Comparison of ENCODE assay signal across 8 cellular contexts in the genomic region with DNA sequence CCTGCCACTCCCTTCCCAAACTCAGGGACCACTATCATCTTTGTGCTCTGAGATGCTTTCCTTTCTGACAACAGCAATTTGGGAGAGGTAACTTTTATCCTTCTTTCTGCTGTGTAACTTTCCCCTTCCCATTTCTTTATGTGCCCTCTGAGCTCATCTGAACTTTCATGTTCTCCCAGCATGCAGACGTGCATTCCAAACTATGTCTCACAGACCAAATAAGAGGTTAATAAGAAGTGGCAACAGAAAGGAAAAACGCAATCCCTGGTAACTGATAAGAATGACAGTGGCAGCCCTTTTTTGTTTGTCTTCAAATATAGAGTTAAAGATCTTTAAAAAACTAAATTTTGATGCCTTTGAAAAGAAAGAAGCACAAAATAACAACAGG.
DNase-seq lines count a peak whose midpoint lies in the region; ATAC-seq and TF ChIP-seq lines count a peak whose summit lies in the region.

No MANE protein-coding gene starts in this region.

- H3K27ac Mint-ChIP-seq in naive thymus-derived CD8-positive, alpha-beta T cell = peak overlapping the region in 9 of 10 donors; percentile 87 to 98 (median 93)

- H3K27me3 Mint-ChIP-seq in naive thymus-derived CD8-positive, alpha-beta T cell = no peaks in the 10 kb centered on the region

- H3K27me3 ChIP-seq in BLaER1 = no peaks in the 10 kb centered on the region
- H3K27me3 ChIP-seq in KMS-11 (ENCODE audit: insufficient read depth, low read depth) = no peaks in the 10 kb centered on the region
- no peaks in the 10 kb centered on the region for H3K27me3 ChIP-seq in HAP-1 (ENCODE audit: low read depth)

- no peak for DNase-seq in naive thymus-derived CD8-positive, alpha-beta T cell
- DNase-seq in HAP-1 (ENCODE audit: low spot score in 2 of 2) (no peak), GM10266 (ENCODE audit: extremely low spot score) (no peak)

- no peak overlapping the region for H2AFZ ChIP-seq in KMS-11 (ENCODE audit: low read depth)

- in situ Hi-C loops in HAP-1 (cut with MboI; ENCODE audit: low sequenced_read_pairs) = no loop called here

- no peak overlapping the region for H3K27ac ChIP-seq in BLaER1
- H3K27ac ChIP-seq in KMS-11 = peak overlapping the region; percentile 73
- H3K27ac ChIP-seq in cingulate gyrus (ENCODE audit: low read depth, low read length) = peak overlapping the region; percentile 92

- ATAC-seq in naive thymus-derived CD8-positive, alpha-beta T cell = no peak
- ATAC-seq in GM18511 (IDR thresholded peaks at IDR 0.05; ENCODE audit: unreplicated experiment) (no peak), GM18519 (IDR thresholded peaks at IDR 0.05; ENCODE audit: low FRiP score, unreplicated experiment) (no peak)

- H3K79me2 ChIP-seq in KMS-11 (ENCODE audit: insufficient read depth, low read depth) = peaks cover 24% of the 10 kb centered on the region; the same call in 1 of the 2 replicates

- H3K4me3 Mint-ChIP-seq in naive thymus-derived CD8-positive, alpha-beta T cell = peak overlapping the region; percentile 29 to 78 (median 72)

- no peak for TF ChIP-seq CTCF in KMS-11 (conservative IDR thresholded peaks at IDR 0.05; ENCODE audit: low read depth, low read length)
- TF ChIP-seq CTCF in GM10266 (IDR thresholded peaks at IDR 0.05; ENCODE audit: control insufficient read depth, insufficient read depth, low read depth, missing control alignments) = no peak

- H3K4me1 ChIP-seq in BLaER1 (peaks cover 68% of the 10 kb centered on the region), KMS-11 (ENCODE audit: low read depth, poor library complexity, severe bottlenecking) (peaks cover 87% of the 10 kb centered on the region), HAP-1 (peaks cover 65% of the 10 kb centered on the region)

- POLR2A ChIA-PET in naive thymus-derived CD8-positive, alpha-beta T cell (lab: Charles Lee) = interaction anchor here (0.6 to 4.3 kb wide), 3 partner anchors 10 to 218 kb away, joined by 3 to 24 read pairs (median 7); no protein-coding TSS in a partner anchor

- H3K4me3 ChIP-seq in BLaER1 = no peak overlapping the region
- no peak overlapping the region for H3K4me3 ChIP-seq in KMS-11 (IDR thresholded peaks at IDR 0.05; ENCODE audit: insufficient read depth, low read depth, low read length)
- no peak overlapping the region for H3K4me3 ChIP-seq in HAP-1

- H3K9me3 ChIP-seq in BLaER1 (no peaks in the 10 kb centered on the region), HAP-1 (no peaks in the 10 kb centered on the region)

- H3K4me2 ChIP-seq in BLaER1 = peak overlapping the region; percentile 75
- peak overlapping the region; percentile 62; the same call in 1 of the 2 replicates for H3K4me2 ChIP-seq in KMS-11

- no peaks in the 10 kb centered on the region for H3K9me3 Mint-ChIP-seq in naive thymus-derived CD8-positive, alpha-beta T cell

- peaks cover 11 to 100% (median 78%) of the 10 kb centered on the region in 4 donors for H3K4me1 Mint-ChIP-seq in naive thymus-derived CD8-positive, alpha-beta T cell

- H4K20me1 ChIP-seq in BLaER1 = peaks cover 45% of the 10 kb centered on the region
- no peaks in the 10 kb centered on the region for H4K20me1 ChIP-seq in KMS-11 (ENCODE audit: insufficient read depth)

- H3K9ac ChIP-seq in BLaER1 (no peak overlapping the region), KMS-11 (no peak overlapping the region)

- peaks cover 31% of the 10 kb centered on the region for H3K36me3 ChIP-seq in BLaER1
- H3K36me3 ChIP-seq in KMS-11 (ENCODE audit: insufficient read depth) = no peaks in the 10 kb centered on the region
- H3K36me3 ChIP-seq in HAP-1 (replicated peaks) = peaks cover 6% of the 10 kb centered on the region; the same call in 1 of the 2 replicates

- H3K36me3 Mint-ChIP-seq in naive thymus-derived CD8-positive, alpha-beta T cell = peaks cover 0 to 95% (median 30%) of the 10 kb centered on the region in 3 donors
